15 cellular contexts compared by ENCODE assay signal in genomic region chr13:100594731-100595130, GRCh38. TPM values are rescaled to one million over a fixed set of nuclear protein-coding genes. Genes with fewer than 3 reads are reported as not detected.
DNase-seq lines count a peak whose midpoint lies in the region; ATAC-seq and TF ChIP-seq lines count a peak whose summit lies in the region.
"Had no signal": no experiment of that assay in that cellular context is flagged by ENCODE, and none has a peak within 500 bp of the region (broad histone marks: within the 10 kb centered on the region; RNA-seq: fewer than 3 reads in every experiment).

No MANE protein-coding gene starts in this region.

- no peaks in the 10 kb centered on the region for H3K36me3 ChIP-seq in Panc1 (ENCODE audit: control insufficient read depth, insufficient read depth, low read length)

- H3K9me3 Mint-ChIP-seq in activated CD8-positive, alpha-beta T cell treated with anti-CD3 and anti-CD28 coated beads for 36 hours: no peaks in the 10 kb centered on the region
- no peaks in the 10 kb centered on the region for H3K9me3 Mint-ChIP-seq in activated CD8-positive, alpha-beta T cell treated with anti-CD3 and anti-CD28 coated beads, Interleukin-2, amount 10 ng/mL, durations not matched to agents 7 days and 5 days (ENCODE audit: insufficient read depth)
- H3K9me3 Mint-ChIP-seq in glutamatergic neuron (ENCODE audit: unreplicated experiment) (no peaks in the 10 kb centered on the region), type B pancreatic cell (no peaks in the 10 kb centered on the region)
- H3K9me3 Mint-ChIP-seq: stimulated activated effector memory CD8-positive, alpha-beta T cell treated with anti-CD3 and anti-CD28 coated beads, Interleukin-12 subunit alpha, Interleukin-12 subunit beta, amount 100 ng/mL, for 72 hours had no signal

- no peaks in the 10 kb centered on the region for H3K9me3 ChIP-seq in Panc1 (ENCODE audit: control insufficient read depth, insufficient read depth, low read depth, low read length)

- peaks cover 1% of the 10 kb centered on the region for H3K27me3 Mint-ChIP-seq in activated CD8-positive, alpha-beta T cell treated with anti-CD3 and anti-CD28 coated beads for 36 hours
- H3K27me3 Mint-ChIP-seq in activated CD8-positive, alpha-beta T cell treated with anti-CD3 and anti-CD28 coated beads, Interleukin-2, amount 10 ng/mL, durations not matched to agents 7 days and 5 days (ENCODE audit: low read depth): no peaks in the 10 kb centered on the region
- H3K27me3 Mint-ChIP-seq in glutamatergic neuron (ENCODE audit: unreplicated experiment) (no peaks in the 10 kb centered on the region), type B pancreatic cell (no peaks in the 10 kb centered on the region)

- intact Hi-C loops in activated CD8-positive, alpha-beta T cell treated with anti-CD3 and anti-CD28 coated beads for 36 hours (cut with micrococcal nuclease): no loop called here
- intact Hi-C loops in Panc1 (cut with micrococcal nuclease; ENCODE audit: unreplicated experiment): no loop called here

- no peaks in the 10 kb centered on the region for H3K36me3 Mint-ChIP-seq in activated CD8-positive, alpha-beta T cell treated with anti-CD3 and anti-CD28 coated beads for 36 hours (ENCODE audit: low read depth)
- no peaks in the 10 kb centered on the region for H3K36me3 Mint-ChIP-seq in activated CD8-positive, alpha-beta T cell treated with anti-CD3 and anti-CD28 coated beads, Interleukin-2, amount 10 ng/mL, durations not matched to agents 7 days and 5 days (ENCODE audit: low read depth)
- H3K36me3 Mint-ChIP-seq in glutamatergic neuron (ENCODE audit: unreplicated experiment) (no peaks in the 10 kb centered on the region), type B pancreatic cell (no peaks in the 10 kb centered on the region)
- H3K36me3 Mint-ChIP-seq: stimulated activated effector memory CD8-positive, alpha-beta T cell treated with anti-CD3 and anti-CD28 coated beads, Interleukin-12 subunit alpha, Interleukin-12 subunit beta, amount 100 ng/mL, for 72 hours had no signal

- in situ Hi-C loops in Panc1 (cut with HindIII; ENCODE audit: low pct_unique_long_range_greater_than_20kb, low sequenced_read_pairs): no loop called here

- no peak for ATAC-seq in activated CD8-positive, alpha-beta T cell treated with anti-CD3 and anti-CD28 coated beads for 36 hours
- ATAC-seq in activated CD8-positive, alpha-beta T cell treated with anti-CD3 and anti-CD28 coated beads, Interleukin-2, amount 10 ng/mL, durations not matched to agents 7 days and 5 days: no peak
- ATAC-seq in Panc1: no peak
- no peak for ATAC-seq in HG02884 (IDR thresholded peaks at IDR 0.05; ENCODE audit: unreplicated experiment)
- ATAC-seq: stimulated activated effector memory CD8-positive, alpha-beta T cell treated with anti-CD3 and anti-CD28 coated beads, Interleukin-12 subunit alpha, Interleukin-12 subunit beta, amount 100 ng/mL, for 72 hours had no signal

- TF ChIP-seq CTCF in activated CD8-positive, alpha-beta T cell treated with anti-CD3 and anti-CD28 coated beads for 36 hours (IDR thresholded peaks at IDR 0.05): no peak
- TF ChIP-seq CTCF in Panc1 (IDR thresholded peaks at IDR 0.05) (peak; percentile 45), glutamatergic neuron (IDR thresholded peaks at IDR 0.05; ENCODE audit: partially characterized antibody, unreplicated experiment) (peak; percentile 27), type B pancreatic cell (conservative IDR thresholded peaks at IDR 0.05) (peak; percentile 54)

- DNase-seq in activated CD8-positive, alpha-beta T cell treated with anti-CD3 and anti-CD28 coated beads for 36 hours: peak; percentile 22
- DNase-seq in activated CD8-positive, alpha-beta T cell treated with anti-CD3 and anti-CD28 coated beads, Interleukin-2, amount 10 ng/mL, durations not matched to agents 7 days and 5 days: no peak
- DNase-seq in Panc1 (ENCODE audit: low read depth, low spot score): no peak
- peak; percentile 27 for DNase-seq in glutamatergic neuron
- DNase-seq in type B pancreatic cell (ENCODE audit: extremely low spot score, unreplicated experiment): no peak
- no peak for DNase-seq in GM19240 (ENCODE audit: insufficient read length, low spot score)
- DNase-seq in OCI-M1 (lab: John Stamatoyannopoulos, UW): no peak
- DNase-seq: ACHN; activated CD8-positive, alpha-beta memory T cell treated with anti-CD3 and anti-CD28 coated beads, Interleukin-2, amount 50 U/mL, for 4 hours; anterior cingulate cortex; NCI-H1092; NK-92 treated with Interleukin-12 subunit alpha and Interleukin-12 subunit beta, amount 100 ng/mL, for 24 hours had no signal

- POLR2A ChIA-PET in activated CD8-positive, alpha-beta T cell treated with anti-CD3 and anti-CD28 coated beads for 36 hours (lab: Charles Lee): no interaction called here
- POLR2A ChIA-PET in activated CD8-positive, alpha-beta T cell treated with anti-CD3 and anti-CD28 coated beads, Interleukin-2, amount 10 ng/mL, durations not matched to agents 7 days and 5 days (lab: Charles Lee): no interaction called here
- POLR2A ChIA-PET in Panc1 (lab: Charles Lee): no interaction called here

- H3K27ac Mint-ChIP-seq in activated CD8-positive, alpha-beta T cell treated with anti-CD3 and anti-CD28 coated beads for 36 hours: no peak overlapping the region
- H3K27ac Mint-ChIP-seq in activated CD8-positive, alpha-beta T cell treated with anti-CD3 and anti-CD28 coated beads, Interleukin-2, amount 10 ng/mL, durations not matched to agents 7 days and 5 days: no peak overlapping the region
- H3K27ac Mint-ChIP-seq in glutamatergic neuron (ENCODE audit: unreplicated experiment): no peak overlapping the region
- H3K27ac Mint-ChIP-seq in type B pancreatic cell: no peak overlapping the region
- H3K27ac Mint-ChIP-seq: stimulated activated effector memory CD8-positive, alpha-beta T cell treated with anti-CD3 and anti-CD28 coated beads, Interleukin-12 subunit alpha, Interleukin-12 subunit beta, amount 100 ng/mL, for 72 hours had no signal

- no peaks in the 10 kb centered on the region for H3K27me3 ChIP-seq in Panc1 (ENCODE audit: control insufficient read depth, insufficient read depth, low read length)

- CTCF ChIA-PET in activated CD8-positive, alpha-beta T cell treated with anti-CD3 and anti-CD28 coated beads for 36 hours (lab: Charles Lee): interaction anchor here (0.9 kb wide), 1 partner anchor 38 kb away, joined by 3 read pairs; no protein-coding TSS in a partner anchor
- CTCF ChIA-PET in activated CD8-positive, alpha-beta T cell treated with anti-CD3 and anti-CD28 coated beads, Interleukin-2, amount 10 ng/mL, durations not matched to agents 7 days and 5 days (lab: Charles Lee): interaction anchor here (1.3 to 15.2 kb wide), 3 partner anchors 14 to 22 kb away, joined by 3 to 167 read pairs (median 4); no protein-coding TSS in a partner anchor
- CTCF ChIA-PET in Panc1 (lab: Charles Lee): no interaction called here

- H3K4me1 Mint-ChIP-seq in activated CD8-positive, alpha-beta T cell treated with anti-CD3 and anti-CD28 coated beads for 36 hours (ENCODE audit: low read depth): no peaks in the 10 kb centered on the region
- peaks cover 14% of the 10 kb centered on the region for H3K4me1 Mint-ChIP-seq in activated CD8-positive, alpha-beta T cell treated with anti-CD3 and anti-CD28 coated beads, Interleukin-2, amount 10 ng/mL, durations not matched to agents 7 days and 5 days (ENCODE audit: low read depth)
- H3K4me1 Mint-ChIP-seq in glutamatergic neuron (ENCODE audit: low read depth, unreplicated experiment) (no peaks in the 10 kb centered on the region), type B pancreatic cell (ENCODE audit: unreplicated experiment) (peaks cover 4% of the 10 kb centered on the region)
- H3K4me1 Mint-ChIP-seq: stimulated activated effector memory CD8-positive, alpha-beta T cell treated with anti-CD3 and anti-CD28 coated beads, Interleukin-12 subunit alpha, Interleukin-12 subunit beta, amount 100 ng/mL, for 72 hours had no signal

- no peak overlapping the region for H3K27ac ChIP-seq in Panc1 (ENCODE audit: low read length)
- H3K27ac ChIP-seq: epithelial cell of prostate had no signal

- BruUV-seq in Panc1 (replicated peaks; lab: Mats Ljungman, UMichigan): no TSS peak

- H3K4me3 Mint-ChIP-seq in activated CD8-positive, alpha-beta T cell treated with anti-CD3 and anti-CD28 coated beads for 36 hours: no peak overlapping the region
- H3K4me3 Mint-ChIP-seq in activated CD8-positive, alpha-beta T cell treated with anti-CD3 and anti-CD28 coated beads, Interleukin-2, amount 10 ng/mL, durations not matched to agents 7 days and 5 days: no peak overlapping the region
- H3K4me3 Mint-ChIP-seq in glutamatergic neuron (ENCODE audit: unreplicated experiment) (no peak overlapping the region), type B pancreatic cell (no peak overlapping the region)
- H3K4me3 Mint-ChIP-seq: stimulated activated effector memory CD8-positive, alpha-beta T cell treated with anti-CD3 and anti-CD28 coated beads, Interleukin-12 subunit alpha, Interleukin-12 subunit beta, amount 100 ng/mL, for 72 hours had no signal

- no peaks in the 10 kb centered on the region for H3K4me1 ChIP-seq in Panc1 (ENCODE audit: control insufficient read depth, insufficient read depth, low read length)

- H3K4me3 ChIP-seq in Panc1 (ENCODE audit: low read depth in 2 of 2, low read length in 2 of 2): no peak overlapping the region

RNA-seq across cellular contexts. Expression of gene GGACT, which starts 6.1 kb away (rescaled TPM):
- 1 to 10 TPM; 4.0 to 5.3 TPM for total RNA-seq in activated CD8-positive, alpha-beta T cell treated with anti-CD3 and anti-CD28 coated beads for 36 hours
- 1 to 10 TPM; 3.1 to 3.5 TPM for total RNA-seq in activated CD8-positive, alpha-beta T cell treated with anti-CD3 and anti-CD28 coated beads, Interleukin-2, amount 10 ng/mL, durations not matched to agents 7 days and 5 days
- total RNA-seq in Panc1 (2021; ENCODE audit: unreplicated experiment) (2.5 TPM), glutamatergic neuron (ENCODE audit: unreplicated experiment) (5.2 TPM), type B pancreatic cell (ENCODE audit: low replicate concordance) (5.9 and 7.2 TPM in 2 replicates)
- 1.7 TPM for polyA plus RNA-seq in Panc1 (2012; ENCODE audit: insufficient read length)

Comparison
In these comparisons a context has a peak if more than half of its experiments do, and no peak if none do; other contexts are left out.
1. DNase-seq: peak in activated CD8-positive, alpha-beta T cell treated with anti-CD3 and anti-CD28 coated beads for 36 hours (single experiment) and glutamatergic neuron (single experiment); none in activated CD8-positive, alpha-beta T cell treated with anti-CD3 and anti-CD28 coated beads, Interleukin-2, amount 10 ng/mL, durations not matched to agents 7 days and 5 days (single experiment), Panc1 (single experiment), type B pancreatic cell (single experiment), GM19240 (single experiment) and OCI-M1 (single experiment).